16 cellular contexts compared by ENCODE assay signal in the genomic region with DNA sequence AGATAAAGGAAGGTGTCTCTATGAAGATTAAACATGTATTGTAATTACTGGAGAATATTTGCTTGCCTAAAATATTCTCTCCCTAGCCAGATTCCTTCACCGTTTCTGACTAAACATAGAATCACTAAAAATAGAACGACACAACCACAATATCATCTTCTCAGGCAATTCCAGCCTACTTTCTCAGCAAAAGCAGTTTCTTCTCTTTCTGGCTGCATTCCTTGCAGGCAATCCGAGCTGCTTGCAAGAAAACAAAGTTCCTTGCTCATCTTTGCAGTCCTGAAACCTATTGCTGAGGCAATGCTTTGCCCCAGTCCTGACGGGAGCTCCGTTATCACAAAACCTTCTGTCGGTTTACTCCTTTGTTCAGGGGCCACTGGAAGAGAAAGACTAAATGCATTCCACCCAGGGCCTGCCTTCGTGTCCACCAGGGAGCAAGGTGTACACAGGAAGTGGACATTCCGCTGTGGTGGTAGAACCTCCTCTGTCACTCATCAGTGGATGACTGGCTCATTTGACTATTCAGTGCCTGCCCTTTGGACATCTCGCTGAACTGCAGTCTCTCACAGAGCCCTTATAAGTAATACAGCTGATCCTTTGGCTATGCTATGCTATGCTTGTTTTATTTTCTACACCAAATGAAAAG.
A peak's percentile ranks its signal among the peaks of the same experiment; 100 is the strongest.
DNase-seq lines count a peak whose midpoint lies in the region; ATAC-seq, FAIRE-seq and TF ChIP-seq lines count a peak whose summit lies in the region.
"Had no signal": no experiment of that assay in that cellular context is flagged by ENCODE, and none has a peak within 500 bp of the region (broad histone marks: within the 10 kb centered on the region; RNA-seq: fewer than 3 reads in every experiment).

No MANE protein-coding gene starts in this region.

- peaks cover 29% of the 10 kb centered on the region for H3K9me3 Mint-ChIP-seq in HFFc6
- H3K9me3 Mint-ChIP-seq in astrocyte (ENCODE audit: unreplicated experiment) = peaks cover 2% of the 10 kb centered on the region
- H3K9me3 Mint-ChIP-seq: activated CD4-positive, alpha-beta memory T cell treated with anti-CD3 and anti-CD28 coated beads, Interleukin-2, amount 10 ng/mL, durations not matched to agents 7 days and 5 days; activated naive CD8-positive, alpha-beta T cell treated with anti-CD3 and anti-CD28 coated beads for 36 hours had no signal

- H3K9me3 ChIP-seq in astrocyte (ENCODE audit: insufficient read depth, low read depth, low read length) (no peaks in the 10 kb centered on the region), right cardiac atrium (ENCODE audit: control insufficient read depth, low read length) (no peaks in the 10 kb centered on the region), left lung (no peaks in the 10 kb centered on the region)
- H3K9me3 ChIP-seq: pancreas had no signal

- no peak overlapping the region for H3K9ac ChIP-seq in astrocyte (ENCODE audit: low read length)

- H3K27ac ChIP-seq in astrocyte (ENCODE audit: low read depth, low read length) (no peak overlapping the region), right cardiac atrium (ENCODE audit: low read length) (no peak overlapping the region), left lung (no peak overlapping the region)
- H3K27ac ChIP-seq: pancreas had no signal

- no peaks in the 10 kb centered on the region for H3K36me3 ChIP-seq in astrocyte (ENCODE audit: insufficient read depth, low read length)
- H3K36me3 ChIP-seq in left lung = no peaks in the 10 kb centered on the region
- H3K36me3 ChIP-seq: pancreas had no signal

- peak overlapping the region; percentile 16 for H2AFZ ChIP-seq in astrocyte (ENCODE audit: low read depth, low read length)

- H3K27me3 Mint-ChIP-seq in HFFc6 (ENCODE audit: insufficient read depth) (no peaks in the 10 kb centered on the region), astrocyte (ENCODE audit: low read depth, unreplicated experiment) (no peaks in the 10 kb centered on the region)
- H3K27me3 Mint-ChIP-seq: activated CD4-positive, alpha-beta memory T cell treated with anti-CD3 and anti-CD28 coated beads, Interleukin-2, amount 10 ng/mL, durations not matched to agents 7 days and 5 days; activated naive CD8-positive, alpha-beta T cell treated with anti-CD3 and anti-CD28 coated beads for 36 hours had no signal

- no peaks in the 10 kb centered on the region for H3K79me2 ChIP-seq in astrocyte (ENCODE audit: insufficient read depth, low read length)

- H3K27ac Mint-ChIP-seq in HFFc6 (no peak overlapping the region; the same call in 1 of the 2 replicates), astrocyte (ENCODE audit: unreplicated experiment) (peak overlapping the region; percentile 79)
- H3K27ac Mint-ChIP-seq: activated CD4-positive, alpha-beta memory T cell treated with anti-CD3 and anti-CD28 coated beads, Interleukin-2, amount 10 ng/mL, durations not matched to agents 7 days and 5 days; activated naive CD8-positive, alpha-beta T cell treated with anti-CD3 and anti-CD28 coated beads for 36 hours had no signal

- intact Hi-C loops in right cardiac atrium (cut with DNase I) (no loop called here), left lung (cut with DNase I) (no loop called here)

- H3K4me1 Mint-ChIP-seq in HFFc6 (ENCODE audit: low read depth) (no peaks in the 10 kb centered on the region; the same call in 1 of the 2 replicates), astrocyte (ENCODE audit: low read depth, unreplicated experiment) (peaks cover 13% of the 10 kb centered on the region)
- H3K4me1 Mint-ChIP-seq: activated CD4-positive, alpha-beta memory T cell treated with anti-CD3 and anti-CD28 coated beads, Interleukin-2, amount 10 ng/mL, durations not matched to agents 7 days and 5 days; activated naive CD8-positive, alpha-beta T cell treated with anti-CD3 and anti-CD28 coated beads for 36 hours had no signal

- DNase-seq in HFFc6 = no peak
- DNase-seq in astrocyte (ENCODE audit: low read depth) = peak; percentile 29
- no peak for DNase-seq in right cardiac atrium
- DNase-seq in skeletal muscle cell (ENCODE audit: low read depth) = peak; percentile 3
- no peak for DNase-seq in left lung
- DNase-seq in activated naive CD4-positive, alpha-beta T cell (lab: John Stamatoyannopoulos, UW) = no peak
- DNase-seq: activated CD4-positive, alpha-beta memory T cell treated with anti-CD3 and anti-CD28 coated beads, Interleukin-2, amount 10 ng/mL, durations not matched to agents 7 days and 5 days; activated naive CD8-positive, alpha-beta T cell treated with anti-CD3 and anti-CD28 coated beads for 36 hours; NCI-H1092 treated with DMSO at 0.1 percent for 48 hours; NCI-H69; pancreas; SW 1271; trophoblast cell had no signal

- 36% methylated on average over 9 of the region's 9 CpGs for WGBS in right cardiac atrium

- no peaks in the 10 kb centered on the region for H4K20me1 ChIP-seq in astrocyte (ENCODE audit: insufficient read depth, low read length)

- H3K4me3 ChIP-seq in astrocyte (ENCODE audit: insufficient read depth, low read depth, low read length) (peak overlapping the region; percentile 17), right cardiac atrium (ENCODE audit: low read length) (peak overlapping the region; percentile 33), skeletal muscle cell (ENCODE audit: low read depth, low read length) (no peak overlapping the region), left lung (no peak overlapping the region)
- H3K4me3 ChIP-seq: pancreas had no signal

- H3K4me1 ChIP-seq in astrocyte (ENCODE audit: insufficient read depth, low read length) (no peaks in the 10 kb centered on the region), right cardiac atrium (ENCODE audit: control insufficient read depth, insufficient read depth, low read length) (no peaks in the 10 kb centered on the region), left lung (no peaks in the 10 kb centered on the region)
- H3K4me1 ChIP-seq: pancreas had no signal

- H3K36me3 Mint-ChIP-seq in HFFc6 (ENCODE audit: low read depth) (no peaks in the 10 kb centered on the region), astrocyte (ENCODE audit: low read depth, unreplicated experiment) (no peaks in the 10 kb centered on the region)
- H3K36me3 Mint-ChIP-seq: activated naive CD8-positive, alpha-beta T cell treated with anti-CD3 and anti-CD28 coated beads for 36 hours had no signal

- peak overlapping the region; percentile 41; the same call in 1 of the 2 replicates for H3K4me3 Mint-ChIP-seq in HFFc6
- peak overlapping the region; percentile 2 for H3K4me3 Mint-ChIP-seq in astrocyte (ENCODE audit: unreplicated experiment)
- H3K4me3 Mint-ChIP-seq: activated CD4-positive, alpha-beta memory T cell treated with anti-CD3 and anti-CD28 coated beads, Interleukin-2, amount 10 ng/mL, durations not matched to agents 7 days and 5 days; activated naive CD8-positive, alpha-beta T cell treated with anti-CD3 and anti-CD28 coated beads for 36 hours had no signal

- TF ChIP-seq CTCF in HFFc6 (IDR thresholded peaks at IDR 0.05) = no peak
- TF ChIP-seq CTCF in astrocyte (IDR thresholded peaks at IDR 0.05; ENCODE audit: insufficient read depth, low read depth, low read length) = no peak
- TF ChIP-seq CTCF in left lung (IDR thresholded peaks at IDR 0.05) = no peak

- no peak for FAIRE-seq in astrocyte (lab: Jason Lieb, UNC)
- FAIRE-seq: G401.6, islet of Langerhans, pancreas had no signal

- ATAC-seq in right cardiac atrium (peak; percentile 55 to 71), left lung (no peak), GM21529 (IDR thresholded peaks at IDR 0.05; ENCODE audit: unreplicated experiment) (no peak)
- ATAC-seq: pancreas had no signal

- H3K27me3 ChIP-seq in astrocyte (ENCODE audit: insufficient read depth, low read length) = no peaks in the 10 kb centered on the region
- no peaks in the 10 kb centered on the region for H3K27me3 ChIP-seq in right cardiac atrium (ENCODE audit: control insufficient read depth, insufficient read depth)
- H3K27me3 ChIP-seq in left lung = no peaks in the 10 kb centered on the region
- H3K27me3 ChIP-seq: pancreas had no signal

- peak overlapping the region; percentile 58 for H3K4me2 ChIP-seq in astrocyte (ENCODE audit: low read length)

Comparison
In these comparisons a context has a peak if more than half of its experiments do, and no peak if none do; other contexts are left out.
1. DNase-seq: peak in astrocyte (single experiment) and skeletal muscle cell (single experiment); none in HFFc6 (single experiment), right cardiac atrium (0 of 3), left lung (0 of 2) and activated naive CD4-positive, alpha-beta T cell (0 of 4).
2. H3K4me3 ChIP-seq: peak in astrocyte (single experiment) and right cardiac atrium (single experiment); none in skeletal muscle cell (single experiment) and left lung (0 of 2).
3. ATAC-seq: peak in right cardiac atrium (2 of 2); none in left lung (single experiment) and GM21529 (single experiment).